8 cellular contexts compared by ENCODE assay signal in the genomic region with DNA sequence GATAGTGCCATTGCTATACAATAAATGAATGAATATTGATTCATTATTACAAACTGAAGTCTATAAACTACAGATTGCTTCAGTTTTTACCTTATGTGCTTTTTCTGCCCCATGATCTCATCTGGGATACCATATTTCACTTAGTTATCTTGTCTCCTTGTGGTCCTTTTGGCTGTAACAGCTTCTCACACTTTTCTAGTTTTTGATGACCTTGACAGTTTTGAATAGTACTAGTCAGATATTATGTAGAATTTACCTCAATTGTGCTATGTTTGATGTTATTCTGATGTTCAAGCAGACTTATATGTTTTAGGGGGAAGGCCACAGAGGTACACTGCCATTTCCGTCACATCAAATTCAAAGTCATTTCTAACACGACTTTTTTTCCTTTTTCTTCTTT.
"Had no signal": no experiment of that assay in that cellular context is flagged by ENCODE, and none has a peak within 500 bp of the region (broad histone marks: within the 10 kb centered on the region; RNA-seq: fewer than 3 reads in every experiment).

No MANE protein-coding gene starts in this region.

- DNase-seq: GDM1, GF-D8 had no signal

- H3K4me3 ChIP-seq: GM12878 had no signal

- FAIRE-seq: G401.6, GM12878, GM12891, GM12892, GM18507, GM19239 had no signal

- ATAC-seq: GM12878 had no signal
